ENCODE assay signal across 8 cellular contexts in genomic region chr7:138002096-138002827, GRCh38. TPM values are rescaled to one million over a fixed set of nuclear protein-coding genes. Genes with fewer than 3 reads are reported as not detected.
DNase-seq lines count a peak whose midpoint lies in the region; ATAC-seq and TF ChIP-seq lines count a peak whose summit lies in the region.

No MANE protein-coding gene starts in this region.

- H4K20me1 ChIP-seq in HCT116 (ENCODE audit: insufficient read depth) (no peaks in the 10 kb centered on the region), MM.1S (ENCODE audit: insufficient read depth, low read length) (no peaks in the 10 kb centered on the region), neural cell (ENCODE audit: insufficient read depth) (no peaks in the 10 kb centered on the region)

- in situ Hi-C loops in G401 (cut with HindIII; ENCODE audit: low sequenced_read_pairs): no loop called here

- H3K4me1 ChIP-seq in HCT116 (ENCODE audit: control insufficient read depth in 1 of 2, insufficient read depth in 2 of 2, low read length in 2 of 2) (peaks cover 6 to 23% of the 10 kb centered on the region in 2 experiments; a peak in 3 of 4 replicates), MM.1S (ENCODE audit: low read length) (peaks cover 21% of the 10 kb centered on the region)

- no peaks in the 10 kb centered on the region for H3K9me2 ChIP-seq in HCT116 (ENCODE audit: insufficient read depth)
- no peaks in the 10 kb centered on the region for H3K9me2 ChIP-seq in MM.1S (replicated peaks; ENCODE audit: insufficient read depth, low read length)
- no peaks in the 10 kb centered on the region for H3K9me2 ChIP-seq in neural cell (ENCODE audit: insufficient read depth, low read length)

- BruUV-seq in HCT116 (replicated peaks; lab: Mats Ljungman, UMichigan): TSS peak; percentile 75

- H3K27ac ChIP-seq in HCT116 (ENCODE audit: low read depth, low read length) (no peak overlapping the region; the same call in none of the 2 replicates), MM.1S (ENCODE audit: low read length) (peak overlapping the region; percentile 80; the same call in 1 of the 2 replicates), neural cell (ENCODE audit: low read length) (peak overlapping the region; percentile 73)

- TF ChIP-seq RAD21 in HCT116 (IDR thresholded peaks at IDR 0.05; ENCODE audit: low read depth) (peak; percentile 53), neural cell (conservative IDR thresholded peaks at IDR 0.05) (peak; percentile 70)

- H3K4me3 ChIP-seq in HCT116 (replicated peaks in 1 of 2; ENCODE audit: low read depth in 1 of 2, low read length in 2 of 2) (peak overlapping the region; percentile 86 to 90), MM.1S (ENCODE audit: low read length) (peak overlapping the region; percentile 90), foreskin fibroblast (ENCODE audit: low read depth in 1 of 2, low read length in 2 of 2) (peak overlapping the region; percentile 84 to 96), neural cell (ENCODE audit: low read length) (peak overlapping the region; percentile 93)

- CTCF ChIA-PET in HCT116 (lab: Charles Lee): interaction anchor here (0.6 to 1.9 kb wide), 14 partner anchors 9 to 736 kb away, joined by 3 to 7 read pairs (median 3); no protein-coding TSS in a partner anchor

- H3K79me2 ChIP-seq in HCT116 (ENCODE audit: insufficient read depth, low read length) (peaks cover 32% of the 10 kb centered on the region), MM.1S (ENCODE audit: low read length) (peaks cover 46% of the 10 kb centered on the region), neural cell (replicated peaks; ENCODE audit: insufficient read depth, low read length) (peaks cover 20% of the 10 kb centered on the region)

- H3K9ac ChIP-seq in HCT116 (ENCODE audit: low read length) (peak overlapping the region; percentile 84), MM.1S (ENCODE audit: low read length) (peak overlapping the region; percentile 90), neural cell (ENCODE audit: low read length) (peak overlapping the region; percentile 71)

- intact Hi-C loops in HCT116 (cut with micrococcal nuclease): no loop called here

- H3K27me3 Mint-ChIP-seq in stimulated activated naive CD8-positive, alpha-beta T cell treated with anti-CD3 and anti-CD28 coated beads, Interleukin-15, amount 100 ng/mL, for 72 hours: no peaks in the 10 kb centered on the region

- RAD21 ChIA-PET in HCT116 (lab: Charles Lee; ENCODE audit: low non-redundant PET in 1 of 2, low total read pairs in 2 of 2, uncharacterized antibody in 2 of 2, unreplicated experiment in 2 of 2): no interaction called here

- no peak for TF ChIP-seq EP300 in neural cell (conservative IDR thresholded peaks at IDR 0.05; ENCODE audit: poor library complexity, severe bottlenecking)

- H3K4me1 Mint-ChIP-seq in stimulated activated naive CD8-positive, alpha-beta T cell treated with anti-CD3 and anti-CD28 coated beads, Interleukin-15, amount 100 ng/mL, for 72 hours: peaks cover 38% of the 10 kb centered on the region

- H3K9me3 ChIP-seq in HCT116 (ENCODE audit: control insufficient read depth in 1 of 2, insufficient read depth in 1 of 2, low read depth in 1 of 2, low read length in 2 of 2): no peaks in the 10 kb centered on the region
- no peaks in the 10 kb centered on the region for H3K9me3 ChIP-seq in MM.1S (replicated peaks; ENCODE audit: insufficient read depth, low read length)
- no peaks in the 10 kb centered on the region for H3K9me3 ChIP-seq in neural cell (ENCODE audit: low read length)

- no peak for TF ChIP-seq POLR2A in HCT116 (IDR thresholded peaks at IDR 0.05; ENCODE audit: borderline replicate concordance, extremely low read depth, insufficient read depth, insufficient read length)

- no peaks in the 10 kb centered on the region for H3K9me3 Mint-ChIP-seq in stimulated activated naive CD8-positive, alpha-beta T cell treated with anti-CD3 and anti-CD28 coated beads, Interleukin-15, amount 100 ng/mL, for 72 hours

- ATAC-seq in HCT116: peak; percentile 94
- peak; percentile 97 for ATAC-seq in stimulated activated naive CD8-positive, alpha-beta T cell treated with anti-CD3 and anti-CD28 coated beads, Interleukin-15, amount 100 ng/mL, for 72 hours

- POLR2A ChIA-PET in HCT116 (lab: Charles Lee): interaction anchor here (0.5 to 0.7 kb wide), 2 partner anchors 86 to 116 kb away, joined by 3 to 6 read pairs; no protein-coding TSS in a partner anchor

- peak; percentile 100 for DNase-seq in G401 (ENCODE audit: low spot score)
- peak; percentile 99 for DNase-seq in HCT116 (ENCODE audit: low read depth, low spot score)
- peak; percentile 100 for DNase-seq in MM.1S
- peak; percentile 94 for DNase-seq in SIG-M5 (lab: John Stamatoyannopoulos, UW)
- DNase-seq in activated gamma-delta T cell treated with anti-CD3 and anti-CD28 coated beads, Interleukin-2, amount 50 U/mL, for 16 hours (ENCODE audit: low read depth): peak; percentile 96
- peak; percentile 100 for DNase-seq in foreskin fibroblast
- DNase-seq in stimulated activated naive CD8-positive, alpha-beta T cell treated with anti-CD3 and anti-CD28 coated beads, Interleukin-15, amount 100 ng/mL, for 72 hours: peak; percentile 98 to 99

- TF ChIP-seq CTCF in HCT116 (IDR thresholded peaks at IDR 0.05 in 2 of 3, conservative IDR thresholded peaks at IDR 0.05 in 1 of 3; ENCODE audit: borderline replicate concordance in 1 of 3, insufficient read depth in 1 of 3, low read depth in 2 of 3, low read length in 2 of 3) (peak; percentile 69 to 91 (median 80)), MM.1S (IDR thresholded peaks at IDR 0.05; ENCODE audit: low read length) (peak; percentile 98), foreskin fibroblast (IDR thresholded peaks at IDR 0.05; ENCODE audit: low read depth, low read length) (peak; percentile 88), neural cell (IDR thresholded peaks at IDR 0.05; ENCODE audit: poor library complexity, severe bottlenecking) (peak; percentile 97)

- H3K36me3 ChIP-seq in HCT116 (ENCODE audit: control insufficient read depth in 1 of 2, insufficient read depth in 2 of 2, low read length in 2 of 2) (no peaks in the 10 kb centered on the region), MM.1S (replicated peaks; ENCODE audit: insufficient read depth, low read length) (no peaks in the 10 kb centered on the region), neural cell (ENCODE audit: insufficient read depth, low read length) (no peaks in the 10 kb centered on the region)

- peak overlapping the region; percentile 96 to 98 for H3K27ac Mint-ChIP-seq in stimulated activated naive CD8-positive, alpha-beta T cell treated with anti-CD3 and anti-CD28 coated beads, Interleukin-15, amount 100 ng/mL, for 72 hours

- H3K27me3 ChIP-seq in HCT116 (ENCODE audit: insufficient read depth, low read length): no peaks in the 10 kb centered on the region
- no peaks in the 10 kb centered on the region for H3K27me3 ChIP-seq in MM.1S (replicated peaks; ENCODE audit: insufficient read depth, low read length)
- no peaks in the 10 kb centered on the region for H3K27me3 ChIP-seq in neural cell (ENCODE audit: insufficient read depth, low read depth, low read length)

- H2AFZ ChIP-seq in HCT116 (ENCODE audit: low read depth, low read length, poor library complexity, severe bottlenecking) (peak overlapping the region; percentile 98), MM.1S (ENCODE audit: low read length) (peak overlapping the region; percentile 88), neural cell (ENCODE audit: low read depth, low read length) (peak overlapping the region; percentile 81)

- H3F3A ChIP-seq in MM.1S (ENCODE audit: insufficient read depth, low read length) (peaks cover 22% of the 10 kb centered on the region), neural cell (ENCODE audit: insufficient read depth, low read length, poor library complexity, severe bottlenecking) (no peaks in the 10 kb centered on the region)

- H3K4me2 ChIP-seq in HCT116 (ENCODE audit: low read length) (peak overlapping the region; percentile 92), MM.1S (ENCODE audit: low read depth, low read length) (peak overlapping the region; percentile 70), neural cell (ENCODE audit: low read length) (no peak overlapping the region)

- peak overlapping the region; percentile 90 to 96 for H3K4me3 Mint-ChIP-seq in stimulated activated naive CD8-positive, alpha-beta T cell treated with anti-CD3 and anti-CD28 coated beads, Interleukin-15, amount 100 ng/mL, for 72 hours

TF ChIP-seq in HCT116, 20 proteins besides CTCF, POLR2A, EP300 and RAD21:
- no peak for TF ChIP-seq EZH2phosphoT487 (IDR thresholded peaks at IDR 0.05; ENCODE audit: borderline replicate concordance)
- TF ChIP-seq SP1 (IDR thresholded peaks at IDR 0.05; ENCODE audit: low read depth): peak; percentile 98
- no peak for TF ChIP-seq EZH2 (IDR thresholded peaks at IDR 0.05)
- TF ChIP-seq ZFX (IDR thresholded peaks at IDR 0.05): no peak
- no peak for TF ChIP-seq SIN3A (IDR thresholded peaks at IDR 0.05; ENCODE audit: low read depth)
- peak; percentile 99 for TF ChIP-seq EGR1 (IDR thresholded peaks at IDR 0.05; ENCODE audit: low read depth)

TF ChIP-seq in neural cell, 6 proteins besides CTCF, POLR2A, EP300 and RAD21:
- TF ChIP-seq SMC3 (conservative IDR thresholded peaks at IDR 0.05; ENCODE audit: poor library complexity) (peak; percentile 58), TAF1 (IDR thresholded peaks at IDR 0.05; ENCODE audit: low read depth) (no peak), POLR2AphosphoS5 (IDR thresholded peaks at IDR 0.05) (no peak)

RNA-seq across cellular contexts. Expression of gene CREB3L2, which starts 0.4 kb away (rescaled TPM):
- 2.3 and 4.1 TPM in 2 replicates for total RNA-seq in G401 (2014; rRNA removed; shearing (Covaris generic))
- total RNA-seq in HCT116 (2021; ENCODE audit: unreplicated experiment): 49.8 TPM
- 15.1 and 19.0 TPM in 2 replicates for polyA plus RNA-seq in HCT116 (2012)
- 1.5 and 1.9 TPM in 2 replicates for polyA plus RNA-seq in neural cell
- 4.4 and 6.1 TPM in 2 replicates for polyA minus RNA-seq in neural cell
